In the genomic region with DNA sequence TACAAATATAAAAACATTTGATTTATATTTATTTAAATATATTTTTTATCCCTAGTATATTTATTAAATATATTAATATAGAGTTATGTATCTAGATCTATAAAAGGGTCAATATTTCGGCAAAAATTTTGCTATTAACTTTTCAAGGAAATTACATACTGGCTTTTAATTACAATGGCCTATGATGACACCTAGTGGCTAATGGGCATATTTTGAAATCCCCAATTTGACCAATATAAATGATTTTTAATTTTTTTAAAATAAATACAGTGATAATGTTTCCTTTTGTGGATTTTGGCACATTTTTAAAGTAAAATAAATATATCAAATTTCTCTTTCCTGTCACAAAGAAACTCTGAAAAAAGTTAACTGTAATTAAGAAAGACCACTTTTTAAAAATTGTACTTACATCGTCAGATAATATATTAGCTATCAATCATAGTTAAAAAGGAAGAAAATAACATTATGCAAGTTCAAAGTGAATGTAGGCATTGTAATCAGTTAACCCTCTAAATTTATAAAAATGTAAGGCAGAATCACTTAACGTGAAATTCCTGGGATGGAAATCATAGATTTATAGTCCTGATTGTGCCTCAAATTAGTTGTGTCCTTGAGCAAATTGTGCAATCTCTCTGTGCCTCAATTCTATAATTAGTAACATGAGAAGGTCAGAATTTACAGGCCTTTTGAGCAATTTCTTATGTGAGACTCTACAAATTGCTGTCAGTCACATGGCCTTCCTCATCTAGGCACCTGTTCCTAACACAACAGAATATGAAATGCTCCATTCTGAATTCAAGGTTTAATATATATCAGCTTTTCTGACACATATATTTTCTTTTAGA, we compare ENCODE assay signal across 9 cellular contexts. TPM values are rescaled to one million over a fixed set of nuclear protein-coding genes. Genes with fewer than 3 reads are reported as not detected.
DNase-seq lines count a peak whose midpoint lies in the region; ATAC-seq and TF ChIP-seq lines count a peak whose summit lies in the region.
"Had no signal": no experiment of that assay in that cellular context is flagged by ENCODE, and none has a peak within 500 bp of the region (broad histone marks: within the 10 kb centered on the region; RNA-seq: fewer than 3 reads in every experiment).

No MANE protein-coding gene starts in this region.

- H3K4me1 ChIP-seq in breast epithelium: no peaks in the 10 kb centered on the region

- no peak for TF ChIP-seq POLR2A in breast epithelium (IDR thresholded peaks at IDR 0.05)

- H3K4me1 Mint-ChIP-seq in nephron progenitor cell: no peaks in the 10 kb centered on the region

- H3K4me3 Mint-ChIP-seq in nephron progenitor cell: no peak overlapping the region

- peak; percentile 47 for DNase-seq in GM03348 (ENCODE audit: low spot score)
- DNase-seq in NCI-H1105 treated with DMSO at 0.1 percent for 48 hours (lab: John Stamatoyannopoulos, UW): peak; percentile 38
- no peak for DNase-seq in breast epithelium (ENCODE audit: low spot score in 2 of 2)
- no peak for DNase-seq in nephron progenitor cell
- DNase-seq in activated gamma-delta T cell treated with Interleukin-2 at 50 U/mL for 16 hours: no peak
- DNase-seq in middle frontal gyrus (ENCODE audit: extremely low spot score, low spot score): no peak
- no peak for DNase-seq in midbrain (lab: John Stamatoyannopoulos, UW)

- no peaks in the 10 kb centered on the region for H3K9me3 ChIP-seq in breast epithelium
- H3K9me3 ChIP-seq: SJCRH30 had no signal

- intact Hi-C loops in breast epithelium (cut with DNase I; ENCODE audit: low total_unique reads): no loop called here

- H3K9me3 Mint-ChIP-seq in nephron progenitor cell: no peaks in the 10 kb centered on the region

- no peak overlapping the region for H3K27ac Mint-ChIP-seq in nephron progenitor cell

- no peaks in the 10 kb centered on the region for H3K36me3 Mint-ChIP-seq in nephron progenitor cell (ENCODE audit: low read depth)

- H3K27me3 ChIP-seq in breast epithelium: no peaks in the 10 kb centered on the region
- H3K27me3 ChIP-seq: SJCRH30 had no signal

- H3K36me3 ChIP-seq in breast epithelium: no peaks in the 10 kb centered on the region
- H3K36me3 ChIP-seq: SJCRH30 had no signal

- ATAC-seq in HG03139 (IDR thresholded peaks at IDR 0.05; ENCODE audit: unreplicated experiment): no peak

- H3K27me3 Mint-ChIP-seq in nephron progenitor cell (ENCODE audit: low read depth, poor library complexity): no peaks in the 10 kb centered on the region

- no peak overlapping the region for H3K27ac ChIP-seq in breast epithelium
- H3K27ac ChIP-seq: SJCRH30 had no signal

- TF ChIP-seq CTCF in breast epithelium (IDR thresholded peaks at IDR 0.05): peak; percentile 48 to 67 (median 52)
- TF ChIP-seq CTCF in nephron progenitor cell (IDR thresholded peaks at IDR 0.05): peak; percentile 57

- no peak overlapping the region for H3K4me3 ChIP-seq in breast epithelium
- H3K4me3 ChIP-seq: SJCRH30 had no signal

RNA-seq across cellular contexts. Expression of a gene that starts 25.6 kb away (rescaled TPM):
- total RNA-seq in breast epithelium: 1 to 10 TPM in 1 of 3 donors, under 1 TPM in 2; 0.29 to 3.2 (median 0.33) TPM
- total RNA-seq: SJCRH30 had no signal

RNA-seq across cellular contexts. Expression of a gene that starts 34.8 kb away (rescaled TPM):
- 100 to 1,000 TPM in 2 of 3 donors, 10 to 100 TPM in 1; 13.6 to 210 (median 189) TPM for total RNA-seq in breast epithelium
- total RNA-seq: SJCRH30 had no signal

Comparison
In these comparisons a context has a peak if more than half of its experiments do, and no peak if none do; other contexts are left out.
1. DNase-seq: peak in GM03348 (single experiment) and NCI-H1105 treated with DMSO at 0.1 percent for 48 hours (single experiment); none in breast epithelium (0 of 2), nephron progenitor cell (single experiment), activated gamma-delta T cell treated with Interleukin-2 at 50 U/mL for 16 hours (single experiment), middle frontal gyrus (single experiment) and midbrain (single experiment).